In genomic region chr5:127957701-127958190, GRCh38 we compare ENCODE assay signal across 18 cellular contexts.
DNase-seq lines count a peak whose midpoint lies in the region; TF ChIP-seq lines count a peak whose summit lies in the region.
"Had no signal": no experiment of that assay in that cellular context is flagged by ENCODE, and none has a peak within 500 bp of the region (broad histone marks: within the 10 kb centered on the region; RNA-seq: fewer than 3 reads in every experiment).

No MANE protein-coding gene starts in this region.

- H3K27ac Mint-ChIP-seq in osteocyte (ENCODE audit: unreplicated experiment) = peak overlapping the region; percentile 35
- H3K27ac Mint-ChIP-seq: activated CD4-positive, alpha-beta memory T cell treated with anti-CD3 and anti-CD28 coated beads for 36 hours had no signal

- H3K9me3 Mint-ChIP-seq in osteocyte (ENCODE audit: unreplicated experiment) = peaks cover 6% of the 10 kb centered on the region
- H3K9me3 Mint-ChIP-seq: activated CD4-positive, alpha-beta memory T cell treated with anti-CD3 and anti-CD28 coated beads for 36 hours had no signal

- no peak for TF ChIP-seq CTCF in osteocyte (IDR thresholded peaks at IDR 0.05)
- TF ChIP-seq CTCF in prostate gland (IDR thresholded peaks at IDR 0.05) = no peak

- peak; percentile 1 for DNase-seq in DMS79 treated with DMSO at 0.1 percent for 48 hours (lab: John Stamatoyannopoulos, UW)
- DNase-seq in DMS79 (lab: John Stamatoyannopoulos, UW) = no peak
- DNase-seq in EH (ENCODE audit: low read depth) = peak; percentile 34
- peak; percentile 29 for DNase-seq in cerebellar cortex (ENCODE audit: low spot score)
- DNase-seq in osteocyte (ENCODE audit: extremely low spot score, unreplicated experiment) = no peak
- no peak for DNase-seq in T-helper 1 cell
- DNase-seq in prostate gland (ENCODE audit: low spot score) = no peak
- DNase-seq in inferior parietal cortex (ENCODE audit: extremely low spot score) = no peak
- DNase-seq: activated CD4-positive, alpha-beta memory T cell treated with anti-CD3 and anti-CD28 coated beads for 36 hours; activated CD4-positive, CD25-positive, alpha-beta regulatory T cell treated with anti-CD3 and anti-CD28 coated beads, Interleukin-2, amount 50 U/mL, for 72 hours; activated CD8-positive, alpha-beta memory T cell treated with anti-CD3 and anti-CD28 coated beads, Interleukin-2, amount 50 U/mL, for 4 hours; activated naive CD4-positive, alpha-beta T cell treated with anti-CD3 and anti-CD28 coated beads, Interleukin-2, amount 50 U/mL, for 16 hours; cortex of kidney; Kasumi-1; NCI-H187; stimulated activated naive CD8-positive, alpha-beta T cell treated with anti-CD3 and anti-CD28 coated beads, Interleukin-15, Interleukin-2, amounts not matched to agents 100 U/mL and 50 U/mL, for 24 hours had no signal

- intact Hi-C loops in prostate gland (cut with DNase I) = loop anchor here (10.0 kb wide), 1 partner anchor 127 kb away; the partner anchor contains the start of gene SLC12A2

- H3K4me1 ChIP-seq in prostate gland (replicated peaks) = no peaks in the 10 kb centered on the region

- H3K36me3 ChIP-seq in prostate gland = no peaks in the 10 kb centered on the region
- H3K36me3 ChIP-seq: heart left ventricle, neutrophil had no signal

- no peaks in the 10 kb centered on the region for H3K9me3 ChIP-seq in prostate gland
- H3K9me3 ChIP-seq: heart left ventricle, neutrophil had no signal

- no peak overlapping the region for H3K4me3 Mint-ChIP-seq in osteocyte (ENCODE audit: unreplicated experiment)
- H3K4me3 Mint-ChIP-seq: activated CD4-positive, alpha-beta memory T cell treated with anti-CD3 and anti-CD28 coated beads for 36 hours had no signal

- H3K4me3 ChIP-seq in prostate gland = no peak overlapping the region
- H3K4me3 ChIP-seq: heart left ventricle had no signal

- no peak for TF ChIP-seq POLR2A in prostate gland (IDR thresholded peaks at IDR 0.05)

- H3K4me1 Mint-ChIP-seq in osteocyte (ENCODE audit: unreplicated experiment) = peaks cover 46% of the 10 kb centered on the region

- no peaks in the 10 kb centered on the region for H3K27me3 ChIP-seq in prostate gland (replicated peaks; ENCODE audit: insufficient read depth)
- H3K27me3 ChIP-seq: heart left ventricle, neutrophil had no signal

- H3K36me3 Mint-ChIP-seq in osteocyte (ENCODE audit: unreplicated experiment) = peaks cover 2% of the 10 kb centered on the region

- H3K27ac ChIP-seq in prostate gland = no peak overlapping the region
- H3K27ac ChIP-seq: neutrophil had no signal

- H3K27me3 Mint-ChIP-seq in osteocyte (ENCODE audit: unreplicated experiment) = no peaks in the 10 kb centered on the region
- H3K27me3 Mint-ChIP-seq: activated CD4-positive, alpha-beta memory T cell treated with anti-CD3 and anti-CD28 coated beads for 36 hours had no signal

Comparison
In these comparisons a context has a peak if more than half of its experiments do, and no peak if none do; other contexts are left out.
1. DNase-seq: peak in DMS79 treated with DMSO at 0.1 percent for 48 hours (single experiment), EH (single experiment) and cerebellar cortex (single experiment); none in DMS79 (single experiment), osteocyte (single experiment), T-helper 1 cell (0 of 5), prostate gland (single experiment) and inferior parietal cortex (single experiment).